ENCODE assay signal across 15 cellular contexts in genomic region chr7:148711191-148712102, GRCh38. TPM values are rescaled to one million over a fixed set of nuclear protein-coding genes. Genes with fewer than 3 reads are reported as not detected.
A peak's percentile ranks its signal among the peaks of the same experiment; 100 is the strongest.
DNase-seq lines count a peak whose midpoint lies in the region; ATAC-seq, FAIRE-seq and TF ChIP-seq lines count a peak whose summit lies in the region.
"Had no signal": no experiment of that assay in that cellular context is flagged by ENCODE, and none has a peak within 500 bp of the region (broad histone marks: within the 10 kb centered on the region; RNA-seq: fewer than 3 reads in every experiment).

No MANE protein-coding gene starts in this region.

- peaks cover 99% of the 10 kb centered on the region for H4K20me1 ChIP-seq in SK-N-SH (ENCODE audit: insufficient read depth)

- WGBS in A549 (ENCODE audit: missing lambda C conversion rate): 93% methylated on average over 16 of the region's 16 CpGs
- WGBS in SK-N-SH (ENCODE audit: low lambda C conversion rate): 95% methylated on average over 16 of the region's 16 CpGs

- H3K4me3 ChIP-seq in A549: no peak overlapping the region
- H3K4me3 ChIP-seq in SK-N-SH (ENCODE audit: low read depth in 2 of 2, low read length in 1 of 2): no peak overlapping the region
- H3K4me3 ChIP-seq: psoas muscle had no signal

- peaks cover 100% of the 10 kb centered on the region for H3K79me2 ChIP-seq in SK-N-SH (ENCODE audit: insufficient read depth)

- H3F3A ChIP-seq in SK-N-SH (replicated peaks; ENCODE audit: insufficient read depth): peaks cover 13% of the 10 kb centered on the region

- no peaks in the 10 kb centered on the region for H3K9me3 Mint-ChIP-seq in activated CD8-positive, alpha-beta T cell treated with anti-CD3 and anti-CD28 coated beads for 36 hours
- H3K9me3 Mint-ChIP-seq: stimulated activated naive CD8-positive, alpha-beta T cell treated with anti-CD3 and anti-CD28 coated beads, Interleukin-15, Interleukin-2, amounts not matched to agents 100 ng/mL and 50 ng/mL, for 24 hours had no signal

- intact Hi-C loops in activated CD8-positive, alpha-beta T cell treated with anti-CD3 and anti-CD28 coated beads for 36 hours (cut with micrococcal nuclease): no loop called here

- TF ChIP-seq RAD21 in A549 (conservative IDR thresholded peaks at IDR 0.05 in 1 of 2, IDR thresholded peaks at IDR 0.05 in 1 of 2): no peak
- no peak for TF ChIP-seq RAD21 in SK-N-SH (IDR thresholded peaks at IDR 0.05; ENCODE audit: low read length)

- H3K9me3 ChIP-seq in A549 (no peaks in the 10 kb centered on the region), SK-N-SH (no peaks in the 10 kb centered on the region)
- H3K9me3 ChIP-seq: BE2C, psoas muscle had no signal

- H3K27ac ChIP-seq in A549 (no peak overlapping the region), SK-N-SH (ENCODE audit: low read depth in 2 of 2, low read length in 1 of 2) (no peak overlapping the region)
- H3K27ac ChIP-seq: psoas muscle had no signal

- no peaks in the 10 kb centered on the region for H3K9me2 ChIP-seq in SK-N-SH

- ATAC-seq in A549: no peak
- peak; percentile 46 for ATAC-seq in HG03280 (IDR thresholded peaks at IDR 0.05; ENCODE audit: unreplicated experiment)
- no peak for ATAC-seq in activated CD8-positive, alpha-beta T cell treated with anti-CD3 and anti-CD28 coated beads for 36 hours
- ATAC-seq in GM21526 (IDR thresholded peaks at IDR 0.05; ENCODE audit: low FRiP score, unreplicated experiment): no peak
- ATAC-seq: psoas muscle had no signal

- peaks cover 2% of the 10 kb centered on the region; the same call in 1 of the 3 replicates for H3K4me1 ChIP-seq in A549
- H3K4me1 ChIP-seq in SK-N-SH (ENCODE audit: control insufficient read depth in 1 of 2, insufficient read depth in 2 of 2, low read depth in 1 of 2, low read length in 1 of 2): peaks cover 8 to 27% of the 10 kb centered on the region in 2 experiments; a peak in 3 of 4 replicates

- FAIRE-seq in A549 (lab: Jason Lieb, UNC) (no peak), GM12891 (lab: Jason Lieb, UNC) (peak; percentile 82)
- FAIRE-seq: H1 had no signal

- no peak for TF ChIP-seq CTCF in A549 (IDR thresholded peaks at IDR 0.05)
- TF ChIP-seq CTCF in activated CD8-positive, alpha-beta T cell treated with anti-CD3 and anti-CD28 coated beads for 36 hours (IDR thresholded peaks at IDR 0.05): no peak
- no peak for TF ChIP-seq CTCF in SK-N-SH (IDR thresholded peaks at IDR 0.05)

- no peak overlapping the region for H3K4me2 ChIP-seq in A549
- H3K4me2 ChIP-seq in SK-N-SH: no peak overlapping the region

- peaks cover 20% of the 10 kb centered on the region for H3K36me3 Mint-ChIP-seq in activated CD8-positive, alpha-beta T cell treated with anti-CD3 and anti-CD28 coated beads for 36 hours (ENCODE audit: low read depth)

- no peak overlapping the region for H3K4me3 Mint-ChIP-seq in activated CD8-positive, alpha-beta T cell treated with anti-CD3 and anti-CD28 coated beads for 36 hours
- H3K4me3 Mint-ChIP-seq: brain; stimulated activated naive CD8-positive, alpha-beta T cell treated with anti-CD3 and anti-CD28 coated beads, Interleukin-15, Interleukin-2, amounts not matched to agents 100 ng/mL and 50 ng/mL, for 24 hours had no signal

- TF ChIP-seq POLR2A in A549 (IDR thresholded peaks at IDR 0.05; ENCODE audit: low read length): no peak
- TF ChIP-seq POLR2A in GM12891 (IDR thresholded peaks at IDR 0.05; ENCODE audit: low read depth, low read length): no peak

- POLR2A ChIA-PET in A549 (lab: Yijun Ruan, JAX) (no interaction called here), SK-N-SH (lab: Yijun Ruan, JAX) (no interaction called here)
- POLR2A ChIA-PET in activated CD8-positive, alpha-beta T cell treated with anti-CD3 and anti-CD28 coated beads for 36 hours (lab: Charles Lee): interaction anchor here (0.8 to 1.4 kb wide), 2 partner anchors 12 to 19 kb away, joined by 3 read pairs; no protein-coding TSS in a partner anchor

- H3K4me1 Mint-ChIP-seq in activated CD8-positive, alpha-beta T cell treated with anti-CD3 and anti-CD28 coated beads for 36 hours (ENCODE audit: low read depth): peaks cover 75% of the 10 kb centered on the region

- no peaks in the 10 kb centered on the region for H3K27me3 Mint-ChIP-seq in activated CD8-positive, alpha-beta T cell treated with anti-CD3 and anti-CD28 coated beads for 36 hours
- H3K27me3 Mint-ChIP-seq: brain; stimulated activated naive CD8-positive, alpha-beta T cell treated with anti-CD3 and anti-CD28 coated beads, Interleukin-15, Interleukin-2, amounts not matched to agents 100 ng/mL and 50 ng/mL, for 24 hours had no signal

- H3K36me3 ChIP-seq in SK-N-SH (replicated peaks in 1 of 2; ENCODE audit: control insufficient read depth in 1 of 2, insufficient read depth in 2 of 2, low read length in 1 of 2): peaks cover 3 to 6% of the 10 kb centered on the region in 2 experiments

- TF ChIP-seq EP300 in A549 (IDR thresholded peaks at IDR 0.05) (no peak), SK-N-SH (IDR thresholded peaks at IDR 0.05; ENCODE audit: borderline replicate concordance in 1 of 2, low read depth in 1 of 2, low read length in 1 of 2) (no peak)

- CTCF ChIA-PET in A549 (lab: Yijun Ruan, JAX) (interaction anchor here (0.7 to 1.4 kb wide), 3 partner anchors 9 to 19 kb away, joined by 3 to 4 read pairs (median 3); no protein-coding TSS in a partner anchor), SK-N-SH (lab: Yijun Ruan, JAX) (interaction anchor here (0.6 to 3.9 kb wide), 6 partner anchors 9 to 1424 kb away, joined by 3 to 18 read pairs (median 4); no protein-coding TSS in a partner anchor)
- CTCF ChIA-PET in activated CD8-positive, alpha-beta T cell treated with anti-CD3 and anti-CD28 coated beads for 36 hours (lab: Charles Lee): interaction anchor here (0.8 to 1.6 kb wide), 4 partner anchors 8 to 136 kb away, joined by 3 to 4 read pairs (median 4); no protein-coding TSS in a partner anchor

- H3K9ac ChIP-seq in SK-N-SH: no peak overlapping the region

- no peak for DNase-seq in A549 (ENCODE audit: low read depth in 1 of 2, low spot score in 1 of 2)
- no peak for DNase-seq in GM12891 (ENCODE audit: insufficient read length, low spot score)
- DNase-seq in activated CD8-positive, alpha-beta T cell treated with anti-CD3 and anti-CD28 coated beads for 36 hours: peak; percentile 52
- no peak for DNase-seq in hepatic stellate cell (ENCODE audit: low spot score)
- no peak for DNase-seq in SK-N-SH
- DNase-seq in NCI-H510A (lab: John Stamatoyannopoulos, UW): no peak
- DNase-seq: activated T-cell treated with anti-CD3 and anti-CD28 coated beads, Interleukin-2, amount 50 U/mL, for 1 hour; BE2C; mesendoderm; psoas muscle had no signal

- no peak overlapping the region for H2AFZ ChIP-seq in SK-N-SH (ENCODE audit: low read depth)

- no peaks in the 10 kb centered on the region for H3K27me3 ChIP-seq in SK-N-SH (ENCODE audit: insufficient read depth)
- H3K27me3 ChIP-seq: BE2C had no signal

- H3K27ac Mint-ChIP-seq in activated CD8-positive, alpha-beta T cell treated with anti-CD3 and anti-CD28 coated beads for 36 hours: no peak overlapping the region
- H3K27ac Mint-ChIP-seq: stimulated activated naive CD8-positive, alpha-beta T cell treated with anti-CD3 and anti-CD28 coated beads, Interleukin-15, Interleukin-2, amounts not matched to agents 100 ng/mL and 50 ng/mL, for 24 hours had no signal

TF ChIP-seq in A549, 52 proteins besides CTCF, POLR2A, EP300 and RAD21 (continues in another document):
- peak; percentile 8 for TF ChIP-seq MAFK (IDR thresholded peaks at IDR 0.05; ENCODE audit: partially characterized antibody)

TF ChIP-seq in GM12891, 5 proteins besides CTCF, POLR2A, EP300 and RAD21:
- TF ChIP-seq SPI1 (IDR thresholded peaks at IDR 0.05; ENCODE audit: low read depth, low read length) (peak; percentile 54), POU2F2 (IDR thresholded peaks at IDR 0.05; ENCODE audit: low read depth, low read length) (no peak)
TF ChIP-seq in GM12891: peak in this region for 1.

TF ChIP-seq in SK-N-SH, 30 proteins besides CTCF, POLR2A, EP300 and RAD21:
- no peak for TF ChIP-seq FOSL2 (IDR thresholded peaks at IDR 0.05; ENCODE audit: borderline replicate concordance, low read depth)
- no peak for TF ChIP-seq GABPA (IDR thresholded peaks at IDR 0.05; ENCODE audit: low read depth)
- no peak for TF ChIP-seq MEF2A (IDR thresholded peaks at IDR 0.05; ENCODE audit: borderline replicate concordance, low read depth)
- no peak for TF ChIP-seq EZH2phosphoT487 (IDR thresholded peaks at IDR 0.05; ENCODE audit: borderline replicate concordance, low read depth)
- TF ChIP-seq, protein P1, sequence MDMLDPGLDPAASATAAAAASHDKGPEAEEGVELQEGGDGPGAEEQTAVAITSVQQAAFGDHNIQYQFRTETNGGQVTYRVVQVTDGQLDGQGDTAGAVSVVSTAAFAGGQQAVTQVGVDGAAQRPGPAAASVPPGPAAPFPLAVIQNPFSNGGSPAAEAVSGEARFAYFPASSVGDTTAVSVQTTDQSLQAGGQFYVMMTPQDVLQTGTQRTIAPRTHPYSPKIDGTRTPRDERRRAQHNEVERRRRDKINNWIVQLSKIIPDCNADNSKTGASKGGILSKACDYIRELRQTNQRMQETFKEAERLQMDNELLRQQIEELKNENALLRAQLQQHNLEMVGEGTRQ (IDR thresholded peaks at IDR 0.05; ENCODE audit: borderline replicate concordance, low read depth, low read length): no peak
- TF ChIP-seq, protein P2, sequence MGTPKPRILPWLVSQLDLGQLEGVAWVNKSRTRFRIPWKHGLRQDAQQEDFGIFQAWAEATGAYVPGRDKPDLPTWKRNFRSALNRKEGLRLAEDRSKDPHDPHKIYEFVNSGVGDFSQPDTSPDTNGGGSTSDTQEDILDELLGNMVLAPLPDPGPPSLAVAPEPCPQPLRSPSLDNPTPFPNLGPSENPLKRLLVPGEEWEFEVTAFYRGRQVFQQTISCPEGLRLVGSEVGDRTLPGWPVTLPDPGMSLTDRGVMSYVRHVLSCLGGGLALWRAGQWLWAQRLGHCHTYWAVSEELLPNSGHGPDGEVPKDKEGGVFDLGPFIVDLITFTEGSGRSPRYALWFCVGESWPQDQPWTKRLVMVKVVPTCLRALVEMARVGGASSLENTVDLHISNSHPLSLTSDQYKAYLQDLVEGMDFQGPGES (IDR thresholded peaks at IDR 0.05; ENCODE audit: low read depth, low read length): no peak
- no peak for TF ChIP-seq NFIC (IDR thresholded peaks at IDR 0.05; ENCODE audit: borderline replicate concordance)
- no peak for TF ChIP-seq ELF1 (IDR thresholded peaks at IDR 0.05)

RNA-seq across cellular contexts. Expression of gene CUL1, which starts 12.7 kb away (rescaled TPM):
- polyA plus RNA-seq in A549 (2011; rRNA removed) (59.3 and 70.6 TPM in 2 replicates), A549 (2017; fragmentation: RNase III; extraction: RNeasy Plus Mini Kit Qiagen cat#74134 plus additional on column Dnase treatment) (55.1 to 57.9 TPM (median 56.8 TPM) in 3 replicates), SK-N-SH (2012; rRNA removed) (45.2 and 50.0 TPM in 2 replicates)
- 31.7 and 34.0 TPM in 2 replicates for polyA plus RNA-seq in A549 (2012; cell fraction: cytosol; rRNA removed)
- polyA plus RNA-seq in A549 (2012; cell fraction: nucleus; rRNA removed): 19.2 and 29.9 TPM in 2 replicates
- 40.7 and 48.0 TPM in 2 replicates for polyA minus RNA-seq in A549 (2011; rRNA and poly(A)+ RNA removed)
- 30.8 TPM for polyA plus RNA-seq in GM12891 (2012; ENCODE audit: low read depth, missing spikeins)
- 10 to 100 TPM; 60.6 to 61.2 TPM for total RNA-seq in activated CD8-positive, alpha-beta T cell treated with anti-CD3 and anti-CD28 coated beads for 36 hours
- polyA plus RNA-seq in SK-N-SH (2012; cell fraction: cytosol; rRNA removed): 56.0 and 56.7 TPM in 2 replicates
- polyA plus RNA-seq in SK-N-SH (2012; cell fraction: nucleus; rRNA removed): 30.2 and 49.4 TPM in 2 replicates
